Comparison of ENCODE assay signal across 10 cellular contexts in genomic region chr2:191636235-191636543, GRCh38. TPM values are rescaled to one million over a fixed set of nuclear protein-coding genes. Genes with fewer than 3 reads are reported as not detected.
DNase-seq lines count a peak whose midpoint lies in the region; FAIRE-seq and TF ChIP-seq lines count a peak whose summit lies in the region.
"Had no signal": no experiment of that assay in that cellular context is flagged by ENCODE, and none has a peak within 500 bp of the region (broad histone marks: within the 10 kb centered on the region; RNA-seq: fewer than 3 reads in every experiment).

No MANE protein-coding gene starts in this region.

- H3K27me3 ChIP-seq in MG63 (no peaks in the 10 kb centered on the region), mammary epithelial cell (ENCODE audit: insufficient read depth, low read length) (no peaks in the 10 kb centered on the region), esophagus squamous epithelium (no peaks in the 10 kb centered on the region)
- H3K27me3 ChIP-seq: right atrium auricular region had no signal

- no peak overlapping the region for H3K4me3 ChIP-seq in MG63
- no peak overlapping the region for H3K4me3 ChIP-seq in mammary epithelial cell (replicated peaks in 1 of 3; ENCODE audit: insufficient read depth in 1 of 3, low read depth in 2 of 3, low read length in 3 of 3)
- no peak overlapping the region for H3K4me3 ChIP-seq in esophagus squamous epithelium
- H3K4me3 ChIP-seq: right atrium auricular region had no signal

- dilution Hi-C loops in mammary epithelial cell (cut with HindIII; ENCODE audit: low sequenced_read_pairs): no loop called here

- FAIRE-seq in GM12891 (lab: Jason Lieb, UNC): no peak

- H2AFZ ChIP-seq in mammary epithelial cell (ENCODE audit: low read depth, low read length): peak overlapping the region; percentile 23

- no peaks in the 10 kb centered on the region for H4K20me1 ChIP-seq in mammary epithelial cell (ENCODE audit: insufficient read depth, low read length)

- H3K36me3 ChIP-seq in MG63 (no peaks in the 10 kb centered on the region), mammary epithelial cell (ENCODE audit: insufficient read depth, low read length) (no peaks in the 10 kb centered on the region), esophagus squamous epithelium (no peaks in the 10 kb centered on the region)
- H3K36me3 ChIP-seq: right atrium auricular region had no signal

- intact Hi-C loops in mammary epithelial cell (cut with micrococcal nuclease): loop anchor here (5.0 kb wide), 2 partner anchors 41 to 44 kb away; partner anchors contain the start of gene NABP1
- intact Hi-C loops in esophagus squamous epithelium (cut with DNase I): no loop called here

- TF ChIP-seq CTCF in mammary epithelial cell (conservative IDR thresholded peaks at IDR 0.05 in 1 of 2, IDR thresholded peaks at IDR 0.05 in 1 of 2; ENCODE audit: extremely low read depth in 1 of 2, insufficient read depth in 1 of 2, low read depth in 1 of 2, low read length in 2 of 2) (no peak), esophagus squamous epithelium (IDR thresholded peaks at IDR 0.05) (no peak), GM10248 (IDR thresholded peaks at IDR 0.05; ENCODE audit: control extremely low read depth, extremely low read depth, low read depth, missing control alignments) (no peak)

- H3K27ac ChIP-seq in mammary epithelial cell (ENCODE audit: insufficient read depth, low read depth, low read length): peak overlapping the region; percentile 59
- no peak overlapping the region for H3K27ac ChIP-seq in esophagus squamous epithelium
- H3K27ac ChIP-seq: right atrium auricular region had no signal

- TF ChIP-seq POLR2A in esophagus squamous epithelium (IDR thresholded peaks at IDR 0.05) (no peak), GM12891 (IDR thresholded peaks at IDR 0.05; ENCODE audit: low read depth, low read length) (no peak)

- H3K4me1 ChIP-seq in mammary epithelial cell (ENCODE audit: insufficient read depth, low read length): peaks cover 53% of the 10 kb centered on the region
- H3K4me1 ChIP-seq in esophagus squamous epithelium: peaks cover 21 to 33% (median 21%) of the 10 kb centered on the region in 3 donors
- H3K4me1 ChIP-seq: right atrium auricular region had no signal

- H3K9ac ChIP-seq in mammary epithelial cell (ENCODE audit: insufficient read depth, low read length): no peak overlapping the region

- in situ Hi-C loops in mammary epithelial cell (cut with MboI; ENCODE audit: low sequenced_read_pairs in 2 of 2): no loop called here

- H3K4me2 ChIP-seq in mammary epithelial cell (ENCODE audit: insufficient read depth, low read depth, low read length): peak overlapping the region; percentile 54

- no TSS peak for BruUV-seq in mammary epithelial cell (replicated peaks; lab: Mats Ljungman, UMichigan)

- H3K9me3 ChIP-seq in MG63: no peaks in the 10 kb centered on the region
- H3K9me3 ChIP-seq in mammary epithelial cell (replicated peaks; ENCODE audit: insufficient read depth, low read length): no peaks in the 10 kb centered on the region
- no peaks in the 10 kb centered on the region for H3K9me3 ChIP-seq in esophagus squamous epithelium
- H3K9me3 ChIP-seq: right atrium auricular region had no signal

- POLR2A ChIA-PET in GM10248 (lab: Yijun Ruan, JAX): no interaction called here

- H3K79me2 ChIP-seq in mammary epithelial cell (ENCODE audit: insufficient read depth, low read length): no peaks in the 10 kb centered on the region

- peak; percentile 75 for DNase-seq in GM04503 (ENCODE audit: low read depth)
- peak; percentile 68 for DNase-seq in MG63
- DNase-seq in mammary epithelial cell: peak; percentile 76
- DNase-seq in non-pigmented ciliary epithelial cell (ENCODE audit: low read depth): peak; percentile 82
- no peak for DNase-seq in esophagus squamous epithelium (lab: John Stamatoyannopoulos, UW)
- DNase-seq in MV-4-11 (lab: John Stamatoyannopoulos, UW): no peak
- no peak for DNase-seq in GM10248 (ENCODE audit: extremely low spot score)
- no peak for DNase-seq in GM12891 (ENCODE audit: insufficient read length, low spot score)
- DNase-seq: activated CD4-positive, CD25-positive, alpha-beta regulatory T cell treated with anti-CD3 and anti-CD28 coated beads, Interleukin-2, amount 50 U/mL, for 72 hours had no signal

- CTCF ChIA-PET in mammary epithelial cell (lab: Charles Lee; ENCODE audit: low non-redundant PET): no interaction called here
- CTCF ChIA-PET in GM10248 (lab: Yijun Ruan, JAX): interaction anchor here (1.2 to 2.7 kb wide), 4 partner anchors 8 to 80 kb away, joined by 3 to 16 read pairs (median 3); no protein-coding TSS in a partner anchor

TF ChIP-seq in GM12891, 5 proteins besides CTCF, POLR2A, EP300 and RAD21:
- no peak for TF ChIP-seq POU2F2 (IDR thresholded peaks at IDR 0.05; ENCODE audit: low read depth, low read length)
- no peak for TF ChIP-seq TAF1 (IDR thresholded peaks at IDR 0.05; ENCODE audit: low read depth, low read length)
- TF ChIP-seq POLR2AphosphoS5 (IDR thresholded peaks at IDR 0.05; ENCODE audit: low read depth, low read length): no peak
- TF ChIP-seq SPI1 (IDR thresholded peaks at IDR 0.05; ENCODE audit: low read depth, low read length): no peak
- no peak for TF ChIP-seq PAX5 (IDR thresholded peaks at IDR 0.05; ENCODE audit: insufficient read depth, low read length, severe bottlenecking)

RNA-seq across cellular contexts. Expression of gene NABP1, which starts 41.7 kb away (rescaled TPM):
- total RNA-seq in MG63 (2014; rRNA removed; shearing (Covaris generic); ENCODE audit: low replicate concordance): 15.8 and 24.1 TPM in 2 replicates
- total RNA-seq in mammary epithelial cell (10 to 100 TPM; 77.7 to 88.2 TPM), esophagus squamous epithelium (10 to 100 TPM; 13.8 to 50.3 (median 23.9) TPM)
- 13.4 TPM for polyA plus RNA-seq in mammary epithelial cell
- polyA minus RNA-seq in mammary epithelial cell: 13.1 TPM
- 7.8 TPM for polyA plus RNA-seq in GM12891 (2012; ENCODE audit: low read depth, missing spikeins)

Comparison
In these comparisons a context has a peak if more than half of its experiments do, and no peak if none do; other contexts are left out.
1. DNase-seq: peak in GM04503 (single experiment), MG63 (single experiment), mammary epithelial cell (single experiment) and non-pigmented ciliary epithelial cell (single experiment); none in esophagus squamous epithelium (single experiment), MV-4-11 (single experiment), GM10248 (single experiment) and GM12891 (single experiment).